Comparison of ENCODE assay signal across 15 cellular contexts in the genomic region with DNA sequence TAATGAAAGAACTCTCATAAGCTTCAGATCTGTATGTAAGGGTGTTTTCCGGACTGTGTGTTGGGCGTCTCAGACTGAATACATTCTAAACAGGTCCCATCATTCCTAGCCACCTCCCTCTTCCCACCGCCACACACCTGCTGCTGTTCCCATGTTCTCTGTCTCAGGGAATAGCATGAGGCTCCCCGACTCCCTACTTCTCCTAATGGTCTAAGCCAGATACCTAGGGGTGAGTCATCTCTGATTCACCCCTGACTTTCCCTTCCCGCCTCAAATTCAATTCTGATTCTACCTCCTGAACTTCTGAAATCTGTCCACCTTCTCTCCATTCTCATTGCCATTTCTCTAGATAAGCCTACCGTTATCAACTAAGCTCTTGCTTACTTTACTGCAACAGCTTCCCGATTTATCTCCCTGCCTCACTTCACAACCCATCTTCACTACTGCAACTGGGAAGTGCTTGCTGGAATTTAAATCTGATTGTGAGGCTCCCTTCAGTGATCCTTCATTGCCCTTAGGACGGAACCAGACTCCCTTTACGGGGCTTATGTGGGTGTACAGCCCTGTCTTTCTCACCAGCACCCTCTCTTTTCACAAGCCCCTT. TPM values are rescaled to one million over a fixed set of nuclear protein-coding genes. Genes with fewer than 3 reads are reported as not detected.
DNase-seq lines count a peak whose midpoint lies in the region; ATAC-seq, FAIRE-seq and TF ChIP-seq lines count a peak whose summit lies in the region.
"Had no signal": no experiment of that assay in that cellular context is flagged by ENCODE, and none has a peak within 500 bp of the region (broad histone marks: within the 10 kb centered on the region; RNA-seq: fewer than 3 reads in every experiment).

No MANE protein-coding gene starts in this region.

- no peaks in the 10 kb centered on the region for H3K79me2 ChIP-seq in OCI-LY7 (ENCODE audit: insufficient read depth, low read depth, low read length)

- intact Hi-C loops in OCI-LY7 (cut with micrococcal nuclease; ENCODE audit: unreplicated experiment): no loop called here
- intact Hi-C loops in dorsolateral prefrontal cortex (cut with DNase I): no loop called here
- intact Hi-C loops in pancreas (cut with DNase I): no loop called here
- intact Hi-C loops in left ventricle myocardium superior (cut with micrococcal nuclease): no loop called here

- no peak overlapping the region for H3K27ac ChIP-seq in OCI-LY7 (ENCODE audit: low read depth, low read length, poor library complexity, severe bottlenecking)
- no peak overlapping the region for H3K27ac ChIP-seq in dorsolateral prefrontal cortex
- H3K27ac ChIP-seq in pancreas: no peak overlapping the region
- H3K27ac ChIP-seq: heart right ventricle, stomach had no signal

- TF ChIP-seq CTCF in OCI-LY7 (conservative IDR thresholded peaks at IDR 0.05; ENCODE audit: low read length): no peak
- no peak for TF ChIP-seq CTCF in dorsolateral prefrontal cortex (IDR thresholded peaks at IDR 0.05 in 54 of 56, conservative IDR thresholded peaks at IDR 0.05 in 2 of 56; ENCODE audit: low read depth in 1 of 56, partially characterized antibody in 56 of 56)
- no peak for TF ChIP-seq CTCF in pancreas (IDR thresholded peaks at IDR 0.05)

- no peak for FAIRE-seq in pancreas (lab: Jason Lieb, UNC)

- DNase-seq in activated T-cell treated with anti-CD3 and anti-CD28 coated beads, Interleukin-2, amount 50 U/mL, for 4 hours: no peak
- DNase-seq in activated T-cell treated with anti-CD3 and anti-CD28 coated beads, Interleukin-2, amount 50 U/mL, for 1 hour: no peak
- DNase-seq in OCI-LY7 (ENCODE audit: low spot score): no peak
- no peak for DNase-seq in dorsolateral prefrontal cortex
- peak in 4 of 6 donors; percentile 71 to 84 (median 78) for DNase-seq in pancreas
- no peak for DNase-seq in left ventricle myocardium superior
- DNase-seq in HuH-7.5 (ENCODE audit: low spot score): no peak
- DNase-seq: BE2C; heart right ventricle; Kasumi-1; NCI-H524 treated with DMSO at 0.1 percent for 48 hours; stimulated activated CD4-positive, alpha-beta T cell treated with anti-CD3 and anti-CD28 coated beads, Interleukin-15, amount 100 ng/mL, for 24 hours; stomach; T-helper 9 cell had no signal

- POLR2A ChIA-PET in OCI-LY7 (lab: Charles Lee): interaction anchor here (0.6 to 1.3 kb wide), 7 partner anchors 9 to 388 kb away, joined by 3 to 4 read pairs (median 4); a partner anchor contains a TSS

- H3K4me2 ChIP-seq in OCI-LY7 (ENCODE audit: low read length): peak overlapping the region; percentile 97; the same call in 1 of the 2 replicates

- BruUV-seq in OCI-LY7 (replicated peaks; lab: Mats Ljungman, UMichigan): no TSS peak

- peak overlapping the region; percentile 1 for H3K4me3 Mint-ChIP-seq in activated T-cell treated with anti-CD3 and anti-CD28 coated beads, Interleukin-2, amount 50 U/mL, for 4 hours

- no peak overlapping the region for H2AFZ ChIP-seq in OCI-LY7 (ENCODE audit: low read length)

- ATAC-seq in activated T-cell treated with anti-CD3 and anti-CD28 coated beads, Interleukin-2, amount 50 U/mL, for 4 hours: no peak
- ATAC-seq in pancreas (peak; percentile 73 to 74 (median 73)), left ventricle myocardium superior (no peak), HG03460 (IDR thresholded peaks at IDR 0.05; ENCODE audit: unreplicated experiment) (no peak)
- ATAC-seq: heart right ventricle had no signal

- H3K36me3 ChIP-seq in OCI-LY7 (ENCODE audit: insufficient read depth, low read length) (peaks cover 23% of the 10 kb centered on the region), pancreas (no peaks in the 10 kb centered on the region)
- H3K36me3 ChIP-seq: BE2C had no signal

- H3K4me3 ChIP-seq in OCI-LY7 (ENCODE audit: low read depth, low read length, poor library complexity, severe bottlenecking) (peak overlapping the region; percentile 75), dorsolateral prefrontal cortex (peak overlapping the region in 52 of 59 donors; percentile 10 to 96 (median 78)), pancreas (peak overlapping the region in 2 of 4 donors; percentile 8 to 64)

- WGBS in pancreas, 2 donors: 48 to 60% methylated on average over 9 of the region's 9 CpGs

- H3K4me1 ChIP-seq in OCI-LY7 (ENCODE audit: insufficient read depth, low read length, poor library complexity, severe bottlenecking) (peaks cover 32% of the 10 kb centered on the region), pancreas (peaks cover 3 to 15% (median 10%) of the 10 kb centered on the region in 3 donors)
- H3K4me1 ChIP-seq: BE2C had no signal

- no peaks in the 10 kb centered on the region for H4K20me1 ChIP-seq in OCI-LY7 (ENCODE audit: insufficient read depth, low read length)

- no peaks in the 10 kb centered on the region for H3K9me3 Mint-ChIP-seq in activated T-cell treated with anti-CD3 and anti-CD28 coated beads, Interleukin-2, amount 50 U/mL, for 4 hours

- H3K9me3 ChIP-seq in OCI-LY7 (ENCODE audit: low read length) (no peaks in the 10 kb centered on the region), pancreas (no peaks in the 10 kb centered on the region)
- H3K9me3 ChIP-seq: BE2C, heart right ventricle, stomach had no signal

- CTCF ChIA-PET in OCI-LY7 (lab: Charles Lee; ENCODE audit: unreplicated experiment): no interaction called here

- H3K36me3 Mint-ChIP-seq in activated T-cell treated with anti-CD3 and anti-CD28 coated beads, Interleukin-2, amount 50 U/mL, for 4 hours (ENCODE audit: insufficient read depth): peaks cover 8% of the 10 kb centered on the region

- peaks cover 30% of the 10 kb centered on the region for H3K4me1 Mint-ChIP-seq in activated T-cell treated with anti-CD3 and anti-CD28 coated beads, Interleukin-2, amount 50 U/mL, for 4 hours (ENCODE audit: low read depth)

- no peaks in the 10 kb centered on the region for H3K27me3 Mint-ChIP-seq in activated T-cell treated with anti-CD3 and anti-CD28 coated beads, Interleukin-2, amount 50 U/mL, for 4 hours (ENCODE audit: low read depth)

- H3K9me2 ChIP-seq in OCI-LY7 (ENCODE audit: insufficient read depth, low read length): no peaks in the 10 kb centered on the region

- no peaks in the 10 kb centered on the region for H3K27me3 ChIP-seq in dorsolateral prefrontal cortex
- no peaks in the 10 kb centered on the region for H3K27me3 ChIP-seq in pancreas
- H3K27me3 ChIP-seq: BE2C, stomach had no signal

RNA-seq across cellular contexts. Expression of a gene that starts 1.6 kb away (rescaled TPM):
- total RNA-seq in activated T-cell treated with anti-CD3 and anti-CD28 coated beads, Interleukin-2, amount 50 U/mL, for 4 hours: 1 to 10 TPM; 6.6 to 9.7 (median 6.7) TPM
- 14.6 and 17.8 TPM in 2 replicates for total RNA-seq in OCI-LY7 (2014; rRNA removed; shearing (Covaris generic))
- 27.2 and 32.7 TPM in 2 replicates for total RNA-seq in OCI-LY7 (2022)
- total RNA-seq in dorsolateral prefrontal cortex: 10 to 100 TPM; 22.8 to 85.5 (median 63.7) TPM
- total RNA-seq in pancreas: 10 to 100 TPM; 12.4 to 24.4 (median 17.3) TPM
- 10 to 100 TPM; 15.9 to 29.6 TPM for polyA plus RNA-seq in pancreas
- total RNA-seq in left ventricle myocardium superior: 8.8 TPM

Comparison
In these comparisons a context has a peak if more than half of its experiments do, and no peak if none do; other contexts are left out.
1. ATAC-seq: peak in pancreas (4 of 4); none in activated T-cell treated with anti-CD3 and anti-CD28 coated beads, Interleukin-2, amount 50 U/mL, for 4 hours (0 of 2), left ventricle myocardium superior (single experiment) and HG03460 (single experiment).
2. DNase-seq: peak in pancreas (4 of 6); none in activated T-cell treated with anti-CD3 and anti-CD28 coated beads, Interleukin-2, amount 50 U/mL, for 4 hours (single experiment), activated T-cell treated with anti-CD3 and anti-CD28 coated beads, Interleukin-2, amount 50 U/mL, for 1 hour (single experiment), OCI-LY7 (single experiment), dorsolateral prefrontal cortex (0 of 10), left ventricle myocardium superior (single experiment) and HuH-7.5 (single experiment).